34 cellular contexts compared by ENCODE assay signal in genomic region chr19:41441321-41441945, GRCh38. TPM values are rescaled to one million over a fixed set of nuclear protein-coding genes. Genes with fewer than 3 reads are reported as not detected.
DNase-seq lines count a peak whose midpoint lies in the region; ATAC-seq, FAIRE-seq and TF ChIP-seq lines count a peak whose summit lies in the region.
"Had no signal": no experiment of that assay in that cellular context is flagged by ENCODE, and none has a peak within 500 bp of the region (broad histone marks: within the 10 kb centered on the region; RNA-seq: fewer than 3 reads in every experiment).

No MANE protein-coding gene starts in this region.

- H3K4me1 ChIP-seq in HepG2 (ENCODE audit: insufficient read depth, low read length): peaks cover 45% of the 10 kb centered on the region
- H3K4me1 ChIP-seq: ascending aorta had no signal

- H3K9ac ChIP-seq in HepG2 (ENCODE audit: insufficient read depth, low read depth, low read length): no peak overlapping the region

- no peaks in the 10 kb centered on the region for H3K9me3 Mint-ChIP-seq in type B pancreatic cell
- H3K9me3 Mint-ChIP-seq: activated CD8-positive, alpha-beta T cell treated with anti-CD3 and anti-CD28 coated beads for 36 hours; activated T-helper 17 cell treated with anti-CD3 and anti-CD28 coated beads, Interleukin-2, amount 50 U/mL, for 72 hours; CD4-positive, alpha-beta T cell; effector memory CD8-positive, alpha-beta T cell; naive thymus-derived CD4-positive, alpha-beta T cell; T-helper 2 cell treated with Interferon-gamma antibody and Interleukin-4, amounts not matched to agents 5 μg/mL and 100 μg/mL, for 36 hours had no signal

- CTCF ChIA-PET in HepG2 (lab: Yijun Ruan, JAX; ENCODE audit: low intra/inter-chr PET ratio, low total read pairs): no interaction called here

- peak overlapping the region; percentile 39; the same call in 1 of the 2 replicates for H3K4me2 ChIP-seq in HepG2 (ENCODE audit: low read depth, low read length)

- peaks cover 3% of the 10 kb centered on the region for H3K79me2 ChIP-seq in HepG2 (ENCODE audit: insufficient read depth, low read length)

- no peak for TF ChIP-seq EP300 in HepG2 (IDR thresholded peaks at IDR 0.05; ENCODE audit: low read depth in 2 of 2, low read length in 2 of 2)
- no peak for TF ChIP-seq EP300 in HepG2 (CRISPR knock-in tag; IDR thresholded peaks at IDR 0.05; ENCODE audit: borderline replicate concordance)

- in situ Hi-C loops in HepG2 (cut with HindIII; ENCODE audit: extremely low pct_ligation_motif_present, low pct_unique_long_range_greater_than_20kb): loop anchor here (5.0 kb wide), 1 partner anchor 121 kb away; no protein-coding TSS in a partner anchor

- BruUV-seq in HepG2 (replicated peaks; lab: Mats Ljungman, UMichigan): no TSS peak

- H3K27ac ChIP-seq in HepG2 (ENCODE audit: extremely low read length, insufficient read depth, low read length): no peak overlapping the region
- H3K27ac ChIP-seq: ascending aorta, cardiac muscle cell, tibial artery had no signal

- no peaks in the 10 kb centered on the region for H3K9me3 ChIP-seq in HepG2 (ENCODE audit: low read length)
- H3K9me3 ChIP-seq: ascending aorta, tibial artery had no signal

- H4K20me1 ChIP-seq in HepG2 (ENCODE audit: insufficient read depth, low read length): no peaks in the 10 kb centered on the region

- peaks cover 3% of the 10 kb centered on the region for H3K36me3 Mint-ChIP-seq in type B pancreatic cell
- H3K36me3 Mint-ChIP-seq: activated naive CD8-positive, alpha-beta T cell had no signal

- H3K36me3 ChIP-seq in HepG2 (replicated peaks in 1 of 2; ENCODE audit: control insufficient read depth in 1 of 2, insufficient read depth in 2 of 2, low read length in 2 of 2): peaks cover 0 to 3% of the 10 kb centered on the region in 2 experiments; a peak in 1 of 5 replicates
- H3K36me3 ChIP-seq: cardiac muscle cell had no signal

- intact Hi-C loops in Right ventricle myocardium superior (cut with DNase I) (no loop called here), left ventricle myocardium superior (cut with micrococcal nuclease) (loop anchor here (10.0 kb wide), 1 partner anchor 93 kb away; no protein-coding TSS in a partner anchor), HepG2 (cut with micrococcal nuclease; ENCODE audit: unreplicated experiment) (no loop called here)

- TF ChIP-seq RAD21 in HepG2 (CRISPR knock-in tag; IDR thresholded peaks at IDR 0.05): no peak

- TF ChIP-seq POLR2A in HepG2 (IDR thresholded peaks at IDR 0.05; ENCODE audit: insufficient read depth in 1 of 2, low read depth in 2 of 2, low read length in 2 of 2): no peak

- no peaks in the 10 kb centered on the region for H3K27me3 ChIP-seq in HepG2 (ENCODE audit: control insufficient read depth in 1 of 2, insufficient read depth in 2 of 2, low read length in 2 of 2)
- H3K27me3 ChIP-seq: ascending aorta had no signal

- peak overlapping the region; percentile 70 for H3K27ac Mint-ChIP-seq in type B pancreatic cell
- H3K27ac Mint-ChIP-seq: activated CD4-positive, alpha-beta T cell treated with anti-CD3 and anti-CD28 coated beads for 36 hours; activated CD8-positive, alpha-beta T cell treated with anti-CD3 and anti-CD28 coated beads for 36 hours; activated naive CD8-positive, alpha-beta T cell; activated T-helper 17 cell treated with anti-CD3 and anti-CD28 coated beads, Interleukin-2, amount 50 U/mL, for 72 hours; CD4-positive, alpha-beta T cell; effector memory CD8-positive, alpha-beta T cell had no signal

- peak; percentile 20 for DNase-seq in Right ventricle myocardium superior
- DNase-seq in left ventricle myocardium superior: no peak
- no peak for DNase-seq in HepG2 (ENCODE audit: low spot score)
- no peak for DNase-seq in type B pancreatic cell (ENCODE audit: extremely low spot score, unreplicated experiment)
- no peak for DNase-seq in inferior parietal cortex (ENCODE audit: extremely low spot score)
- DNase-seq: activated CD4-positive, alpha-beta T cell treated with anti-CD3 and anti-CD28 coated beads for 36 hours; activated CD8-positive, alpha-beta T cell treated with anti-CD3 and anti-CD28 coated beads for 36 hours; CD4-positive, alpha-beta T cell; DND-41; effector memory CD8-positive, alpha-beta T cell; GF-D8; HCEC 1CT; islet precursor cell; midbrain; naive thymus-derived CD4-positive, alpha-beta T cell; NCI-H1048; NCI-H2107; NCI-H774; right cardiac atrium; SIG-M5; stimulated activated CD4-positive, alpha-beta T cell treated with anti-CD3 and anti-CD28 coated beads, Interleukin-12 subunit alpha, Interleukin-12 subunit beta, amount 100 ng/mL, for 4 hours; stimulated activated CD4-positive, alpha-beta T cell treated with anti-CD3 and anti-CD28 coated beads, Interleukin-2, amount 100 ng/mL, for 48 hours; tibial artery had no signal

- peaks cover 25% of the 10 kb centered on the region for H3K27me3 Mint-ChIP-seq in type B pancreatic cell
- H3K27me3 Mint-ChIP-seq: activated naive CD8-positive, alpha-beta T cell had no signal

- no peak for FAIRE-seq in HepG2 (lab: Jason Lieb, UNC)

- no peak overlapping the region for H2AFZ ChIP-seq in HepG2 (ENCODE audit: low read length)

- no peak overlapping the region for H3K4me3 Mint-ChIP-seq in type B pancreatic cell
- H3K4me3 Mint-ChIP-seq: activated CD4-positive, alpha-beta T cell treated with anti-CD3 and anti-CD28 coated beads for 36 hours; activated CD8-positive, alpha-beta T cell treated with anti-CD3 and anti-CD28 coated beads for 36 hours; activated naive CD8-positive, alpha-beta T cell; activated T-helper 17 cell treated with anti-CD3 and anti-CD28 coated beads, Interleukin-2, amount 50 U/mL, for 72 hours; CD4-positive, alpha-beta T cell; effector memory CD8-positive, alpha-beta T cell; T-helper 2 cell treated with Interferon-gamma antibody and Interleukin-4, amounts not matched to agents 5 μg/mL and 100 μg/mL, for 36 hours had no signal

- 37% methylated on average over 12 of the region's 15 CpGs for WGBS in HepG2 (ENCODE audit: low lambda C conversion rate)

- peaks cover 3% of the 10 kb centered on the region for H3K4me1 Mint-ChIP-seq in type B pancreatic cell (ENCODE audit: unreplicated experiment)

- no peak overlapping the region for H3K4me3 ChIP-seq in HepG2 (replicated peaks in 1 of 3; ENCODE audit: insufficient read depth in 1 of 3, low read depth in 2 of 3, low read length in 3 of 3)
- H3K4me3 ChIP-seq: ascending aorta, cardiac muscle cell, tibial artery had no signal

- POLR2A ChIA-PET in HepG2 (lab: Yijun Ruan, JAX): no interaction called here

- no peak for TF ChIP-seq CTCF in HepG2 (CRISPR knock-in tag; IDR thresholded peaks at IDR 0.05)
- no peak for TF ChIP-seq CTCF in type B pancreatic cell (conservative IDR thresholded peaks at IDR 0.05)

- no peak for ATAC-seq in Right ventricle myocardium superior (ENCODE audit: poor library complexity)
- no peak for ATAC-seq in left ventricle myocardium superior
- ATAC-seq in HepG2: no peak
- ATAC-seq in HG02588 (IDR thresholded peaks at IDR 0.05; ENCODE audit: unreplicated experiment): no peak
- ATAC-seq: activated CD4-positive, alpha-beta T cell treated with anti-CD3 and anti-CD28 coated beads for 36 hours; activated CD8-positive, alpha-beta T cell treated with anti-CD3 and anti-CD28 coated beads for 36 hours; activated T-helper 17 cell treated with anti-CD3 and anti-CD28 coated beads, Interleukin-2, amount 50 U/mL, for 72 hours; effector memory CD8-positive, alpha-beta T cell; naive thymus-derived CD4-positive, alpha-beta T cell; Panc1; right cardiac atrium had no signal

RNA-seq across cellular contexts. Expression of gene ERICH4, which starts 1.5 kb away (rescaled TPM):
- total RNA-seq in Right ventricle myocardium superior: not detected
- total RNA-seq in left ventricle myocardium superior: not detected
- 0.64 and 1.0 TPM in 2 replicates for total RNA-seq in HepG2 (2016; rRNA removed; fragmentation: Illumina TruSeq; extraction: Trizol)
- 0.26 and 0.71 TPM in 2 replicates for total RNA-seq in HepG2 (2016; cell fraction: cytosol; rRNA removed; fragmentation: Illumina TruSeq; extraction: Trizol; ENCODE audit: low read depth)
- 0.84 and 1.5 TPM in 2 replicates for total RNA-seq in HepG2 (2016; cell fraction: insoluble cytoplasmic fraction; rRNA removed; fragmentation: Illumina TruSeq; extraction: Trizol)
- 0.34 and 0.53 TPM in 2 replicates for total RNA-seq in HepG2 (2016; cell fraction: membrane; rRNA removed; fragmentation: Illumina TruSeq; extraction: Trizol)
- 0.59 TPM in 1 of 2 replicates, not detected in the other for total RNA-seq in HepG2 (2016; cell fraction: nucleus; rRNA removed; fragmentation: Illumina TruSeq; extraction: Trizol)
- polyA plus RNA-seq in HepG2 (2011; rRNA removed): 0.38 and 0.40 TPM in 2 replicates
- 0.13 and 0.49 TPM in 2 replicates for polyA plus RNA-seq in HepG2 (2011; cell fraction: cytosol; rRNA removed)
- polyA plus RNA-seq in HepG2 (2011; cell fraction: nucleus; rRNA removed): 0.21 TPM in 1 of 2 replicates, not detected in the other
- 1.1 and 2.3 TPM in 2 replicates for polyA plus RNA-seq in HepG2 (2012)
- polyA plus RNA-seq in HepG2 (2016; cell fraction: cytosol; fragmentation: Illumina TruSeq; extraction: Trizol; ENCODE audit: low read depth): 0.52 and 0.62 TPM in 2 replicates
- 1.4 and 1.7 TPM in 2 replicates for polyA plus RNA-seq in HepG2 (2016; cell fraction: insoluble cytoplasmic fraction; fragmentation: Illumina TruSeq; extraction: Trizol; ENCODE audit: low read depth)
- polyA plus RNA-seq in HepG2 (2016; cell fraction: membrane; fragmentation: Illumina TruSeq; extraction: Trizol; ENCODE audit: low read depth): 0.61 and 0.69 TPM in 2 replicates
- 0.55 and 0.89 TPM in 2 replicates for polyA plus RNA-seq in HepG2 (2016; cell fraction: nucleus; fragmentation: Illumina TruSeq; extraction: Trizol; ENCODE audit: insufficient read depth, low read depth)
- not detected in 2 replicates for polyA minus RNA-seq in HepG2 (2011; rRNA and poly(A)+ RNA removed; ENCODE audit: low replicate concordance)
- polyA minus RNA-seq in HepG2 (2011; cell fraction: cytosol; rRNA and poly(A)+ RNA removed): not detected in 2 replicates
- 0.52 TPM in 1 of 2 replicates, not detected in the other for polyA minus RNA-seq in HepG2 (2011; cell fraction: nucleus; rRNA and poly(A)+ RNA removed)
- 0.56 and 0.81 TPM in 2 replicates for total RNA-seq in type B pancreatic cell (ENCODE audit: low replicate concordance)
- total RNA-seq: activated CD4-positive, alpha-beta T cell treated with anti-CD3 and anti-CD28 coated beads for 36 hours; activated CD8-positive, alpha-beta T cell treated with anti-CD3 and anti-CD28 coated beads for 36 hours; activated T-helper 17 cell treated with anti-CD3 and anti-CD28 coated beads, Interleukin-2, amount 50 U/mL, for 72 hours; ascending aorta; cardiac muscle cell; CD4-positive, alpha-beta T cell; fibroblast of villous mesenchyme; liver; naive thymus-derived CD4-positive, alpha-beta T cell; posterior vena cava; right cardiac atrium had no signal
- polyA plus RNA-seq: cardiac muscle cell; esophagus; liver; naive thymus-derived CD4-positive, alpha-beta T cell; right cardiac atrium had no signal

RNA-seq across cellular contexts. Expression of gene DMAC2, which starts 1.7 kb away (rescaled TPM):
- 113 TPM for total RNA-seq in Right ventricle myocardium superior
- total RNA-seq in left ventricle myocardium superior: 111 TPM
- total RNA-seq in HepG2 (2016; rRNA removed; fragmentation: Illumina TruSeq; extraction: Trizol): 39.0 and 51.9 TPM in 2 replicates
- 10.2 and 12.0 TPM in 2 replicates for total RNA-seq in HepG2 (2016; cell fraction: cytosol; rRNA removed; fragmentation: Illumina TruSeq; extraction: Trizol; ENCODE audit: low read depth)
- 38.9 and 54.2 TPM in 2 replicates for total RNA-seq in HepG2 (2016; cell fraction: insoluble cytoplasmic fraction; rRNA removed; fragmentation: Illumina TruSeq; extraction: Trizol)
- total RNA-seq in HepG2 (2016; cell fraction: membrane; rRNA removed; fragmentation: Illumina TruSeq; extraction: Trizol): 31.2 and 31.3 TPM in 2 replicates
- total RNA-seq in HepG2 (2016; cell fraction: nucleus; rRNA removed; fragmentation: Illumina TruSeq; extraction: Trizol): 18.5 and 20.2 TPM in 2 replicates
- 66.0 TPM in 2 replicates for polyA plus RNA-seq in HepG2 (2011; rRNA removed)
- polyA plus RNA-seq in HepG2 (2011; cell fraction: cytosol; rRNA removed): 76.3 and 90.6 TPM in 2 replicates
- 43.1 and 45.0 TPM in 2 replicates for polyA plus RNA-seq in HepG2 (2011; cell fraction: nucleus; rRNA removed)
- 39.8 and 45.8 TPM in 2 replicates for polyA plus RNA-seq in HepG2 (2012)
- polyA plus RNA-seq in HepG2 (2016; cell fraction: cytosol; fragmentation: Illumina TruSeq; extraction: Trizol; ENCODE audit: low read depth): 16.8 TPM in 2 replicates
- 69.0 and 74.8 TPM in 2 replicates for polyA plus RNA-seq in HepG2 (2016; cell fraction: insoluble cytoplasmic fraction; fragmentation: Illumina TruSeq; extraction: Trizol; ENCODE audit: low read depth)
- polyA plus RNA-seq in HepG2 (2016; cell fraction: membrane; fragmentation: Illumina TruSeq; extraction: Trizol; ENCODE audit: low read depth): 33.3 and 38.0 TPM in 2 replicates
- 38.1 and 41.9 TPM in 2 replicates for polyA plus RNA-seq in HepG2 (2016; cell fraction: nucleus; fragmentation: Illumina TruSeq; extraction: Trizol; ENCODE audit: insufficient read depth, low read depth)
- polyA minus RNA-seq in HepG2 (2011; rRNA and poly(A)+ RNA removed; ENCODE audit: low replicate concordance): 51.2 and 105 TPM in 2 replicates
- polyA minus RNA-seq in HepG2 (2011; cell fraction: cytosol; rRNA and poly(A)+ RNA removed): 36.5 and 37.9 TPM in 2 replicates
- 14.3 and 18.3 TPM in 2 replicates for polyA minus RNA-seq in HepG2 (2011; cell fraction: nucleus; rRNA and poly(A)+ RNA removed)
- 43.8 and 57.4 TPM in 2 replicates for total RNA-seq in type B pancreatic cell (ENCODE audit: low replicate concordance)

RNA-seq across cellular contexts. Expression of gene B3GNT8, which starts 14.3 kb away (rescaled TPM):
- total RNA-seq in Right ventricle myocardium superior (12.5 TPM), left ventricle myocardium superior (12.4 TPM), HepG2 (2016; rRNA removed; fragmentation: Illumina TruSeq; extraction: Trizol) (1.9 and 2.3 TPM in 2 replicates), type B pancreatic cell (ENCODE audit: low replicate concordance) (9.3 and 13.0 TPM in 2 replicates)
- 0.26 and 0.71 TPM in 2 replicates for total RNA-seq in HepG2 (2016; cell fraction: cytosol; rRNA removed; fragmentation: Illumina TruSeq; extraction: Trizol; ENCODE audit: low read depth)
- total RNA-seq in HepG2 (2016; cell fraction: insoluble cytoplasmic fraction; rRNA removed; fragmentation: Illumina TruSeq; extraction: Trizol): 1.4 and 1.9 TPM in 2 replicates
- 0.90 and 1.1 TPM in 2 replicates for total RNA-seq in HepG2 (2016; cell fraction: membrane; rRNA removed; fragmentation: Illumina TruSeq; extraction: Trizol)
- total RNA-seq in HepG2 (2016; cell fraction: nucleus; rRNA removed; fragmentation: Illumina TruSeq; extraction: Trizol): 2.1 and 3.1 TPM in 2 replicates
- 0.26 and 0.44 TPM in 2 replicates for polyA plus RNA-seq in HepG2 (2011; rRNA removed)
- polyA plus RNA-seq in HepG2 (2011; cell fraction: cytosol; rRNA removed): 0.40 and 0.48 TPM in 2 replicates
- 0.54 and 1.00 TPM in 2 replicates for polyA plus RNA-seq in HepG2 (2011; cell fraction: nucleus; rRNA removed)
- polyA plus RNA-seq in HepG2 (2012): 0.35 and 1.1 TPM in 2 replicates
- polyA plus RNA-seq in HepG2 (2016; cell fraction: cytosol; fragmentation: Illumina TruSeq; extraction: Trizol; ENCODE audit: low read depth): 0.43 and 0.69 TPM in 2 replicates
- 0.58 and 1.1 TPM in 2 replicates for polyA plus RNA-seq in HepG2 (2016; cell fraction: insoluble cytoplasmic fraction; fragmentation: Illumina TruSeq; extraction: Trizol; ENCODE audit: low read depth)
- 0.34 and 0.42 TPM in 2 replicates for polyA plus RNA-seq in HepG2 (2016; cell fraction: membrane; fragmentation: Illumina TruSeq; extraction: Trizol; ENCODE audit: low read depth)
- polyA plus RNA-seq in HepG2 (2016; cell fraction: nucleus; fragmentation: Illumina TruSeq; extraction: Trizol; ENCODE audit: insufficient read depth, low read depth): 2.2 and 3.1 TPM in 2 replicates
- 1.3 TPM in 1 of 2 replicates, not detected in the other for polyA minus RNA-seq in HepG2 (2011; rRNA and poly(A)+ RNA removed; ENCODE audit: low replicate concordance)
- 1.1 TPM in 1 of 2 replicates, not detected in the other for polyA minus RNA-seq in HepG2 (2011; cell fraction: cytosol; rRNA and poly(A)+ RNA removed)
- 0.50 and 0.52 TPM in 2 replicates for polyA minus RNA-seq in HepG2 (2011; cell fraction: nucleus; rRNA and poly(A)+ RNA removed)

RNA-seq across cellular contexts. Expression of gene BCKDHA, which starts 43.8 kb away (rescaled TPM):
- total RNA-seq in Right ventricle myocardium superior (50.4 TPM), left ventricle myocardium superior (49.2 TPM), HepG2 (2016; rRNA removed; fragmentation: Illumina TruSeq; extraction: Trizol) (9.7 and 11.8 TPM in 2 replicates), type B pancreatic cell (ENCODE audit: low replicate concordance) (7.5 and 11.7 TPM in 2 replicates)
- total RNA-seq in HepG2 (2016; cell fraction: cytosol; rRNA removed; fragmentation: Illumina TruSeq; extraction: Trizol; ENCODE audit: low read depth): 1.5 TPM in 2 replicates
- 6.9 and 10.5 TPM in 2 replicates for total RNA-seq in HepG2 (2016; cell fraction: insoluble cytoplasmic fraction; rRNA removed; fragmentation: Illumina TruSeq; extraction: Trizol)
- total RNA-seq in HepG2 (2016; cell fraction: membrane; rRNA removed; fragmentation: Illumina TruSeq; extraction: Trizol): 3.3 and 4.5 TPM in 2 replicates
- total RNA-seq in HepG2 (2016; cell fraction: nucleus; rRNA removed; fragmentation: Illumina TruSeq; extraction: Trizol): 6.1 and 7.1 TPM in 2 replicates
- 31.3 and 31.5 TPM in 2 replicates for polyA plus RNA-seq in HepG2 (2011; rRNA removed)
- 20.9 and 32.3 TPM in 2 replicates for polyA plus RNA-seq in HepG2 (2011; cell fraction: cytosol; rRNA removed)
- 30.6 and 39.7 TPM in 2 replicates for polyA plus RNA-seq in HepG2 (2011; cell fraction: nucleus; rRNA removed)
- 10.5 and 13.8 TPM in 2 replicates for polyA plus RNA-seq in HepG2 (2012)
- 1.6 and 2.5 TPM in 2 replicates for polyA plus RNA-seq in HepG2 (2016; cell fraction: cytosol; fragmentation: Illumina TruSeq; extraction: Trizol; ENCODE audit: low read depth)
- 5.8 and 6.3 TPM in 2 replicates for polyA plus RNA-seq in HepG2 (2016; cell fraction: insoluble cytoplasmic fraction; fragmentation: Illumina TruSeq; extraction: Trizol; ENCODE audit: low read depth)
- polyA plus RNA-seq in HepG2 (2016; cell fraction: membrane; fragmentation: Illumina TruSeq; extraction: Trizol; ENCODE audit: low read depth): 2.1 and 3.5 TPM in 2 replicates
- 3.7 and 7.6 TPM in 2 replicates for polyA plus RNA-seq in HepG2 (2016; cell fraction: nucleus; fragmentation: Illumina TruSeq; extraction: Trizol; ENCODE audit: insufficient read depth, low read depth)
- 19.1 and 44.4 TPM in 2 replicates for polyA minus RNA-seq in HepG2 (2011; rRNA and poly(A)+ RNA removed; ENCODE audit: low replicate concordance)
- 23.0 and 29.5 TPM in 2 replicates for polyA minus RNA-seq in HepG2 (2011; cell fraction: cytosol; rRNA and poly(A)+ RNA removed)
- 11.6 and 11.8 TPM in 2 replicates for polyA minus RNA-seq in HepG2 (2011; cell fraction: nucleus; rRNA and poly(A)+ RNA removed)

RNA-seq across cellular contexts. Expression of gene EXOSC5, which starts 44.3 kb away (rescaled TPM):
- total RNA-seq in Right ventricle myocardium superior (17.4 TPM), left ventricle myocardium superior (14.4 TPM), HepG2 (2016; rRNA removed; fragmentation: Illumina TruSeq; extraction: Trizol) (23.6 and 24.1 TPM in 2 replicates), type B pancreatic cell (ENCODE audit: low replicate concordance) (11.4 and 20.2 TPM in 2 replicates)
- total RNA-seq in HepG2 (2016; cell fraction: cytosol; rRNA removed; fragmentation: Illumina TruSeq; extraction: Trizol; ENCODE audit: low read depth): 7.1 TPM in 2 replicates
- total RNA-seq in HepG2 (2016; cell fraction: insoluble cytoplasmic fraction; rRNA removed; fragmentation: Illumina TruSeq; extraction: Trizol): 22.9 and 25.3 TPM in 2 replicates
- 5.9 and 7.1 TPM in 2 replicates for total RNA-seq in HepG2 (2016; cell fraction: membrane; rRNA removed; fragmentation: Illumina TruSeq; extraction: Trizol)
- 11.1 and 12.5 TPM in 2 replicates for total RNA-seq in HepG2 (2016; cell fraction: nucleus; rRNA removed; fragmentation: Illumina TruSeq; extraction: Trizol)
- polyA plus RNA-seq in HepG2 (2011; rRNA removed): 26.5 and 31.5 TPM in 2 replicates
- 28.1 and 37.8 TPM in 2 replicates for polyA plus RNA-seq in HepG2 (2011; cell fraction: cytosol; rRNA removed)
- 19.3 and 20.0 TPM in 2 replicates for polyA plus RNA-seq in HepG2 (2011; cell fraction: nucleus; rRNA removed)
- 19.0 and 33.9 TPM in 2 replicates for polyA plus RNA-seq in HepG2 (2012)
- 4.5 and 5.0 TPM in 2 replicates for polyA plus RNA-seq in HepG2 (2016; cell fraction: cytosol; fragmentation: Illumina TruSeq; extraction: Trizol; ENCODE audit: low read depth)
- polyA plus RNA-seq in HepG2 (2016; cell fraction: insoluble cytoplasmic fraction; fragmentation: Illumina TruSeq; extraction: Trizol; ENCODE audit: low read depth): 23.1 and 25.5 TPM in 2 replicates
- polyA plus RNA-seq in HepG2 (2016; cell fraction: membrane; fragmentation: Illumina TruSeq; extraction: Trizol; ENCODE audit: low read depth): 3.8 and 5.4 TPM in 2 replicates
- 17.4 and 17.8 TPM in 2 replicates for polyA plus RNA-seq in HepG2 (2016; cell fraction: nucleus; fragmentation: Illumina TruSeq; extraction: Trizol; ENCODE audit: insufficient read depth, low read depth)
- 18.9 and 21.9 TPM in 2 replicates for polyA minus RNA-seq in HepG2 (2011; rRNA and poly(A)+ RNA removed; ENCODE audit: low replicate concordance)
- 11.7 and 13.1 TPM in 2 replicates for polyA minus RNA-seq in HepG2 (2011; cell fraction: cytosol; rRNA and poly(A)+ RNA removed)
- 7.5 and 9.0 TPM in 2 replicates for polyA minus RNA-seq in HepG2 (2011; cell fraction: nucleus; rRNA and poly(A)+ RNA removed)
